Comparison of ENCODE assay signal across 10 cellular contexts in genomic region chr2:218981390-218982311, GRCh38. TPM values are rescaled to one million over a fixed set of nuclear protein-coding genes. Genes with fewer than 3 reads are reported as not detected.
DNase-seq lines count a peak whose midpoint lies in the region; ATAC-seq lines count a peak whose summit lies in the region.
"Had no signal": no experiment of that assay in that cellular context is flagged by ENCODE, and none has a peak within 500 bp of the region (broad histone marks: within the 10 kb centered on the region; RNA-seq: fewer than 3 reads in every experiment).

No MANE protein-coding gene starts in this region.

- H3K36me3 Mint-ChIP-seq in activated T-helper 17 cell treated with anti-CD3 and anti-CD28 coated beads, Interleukin-2, amount 50 U/mL, for 72 hours (ENCODE audit: low read depth) = peaks cover 6% of the 10 kb centered on the region
- no peaks in the 10 kb centered on the region for H3K36me3 Mint-ChIP-seq in immature natural killer cell
- H3K36me3 Mint-ChIP-seq in stimulated activated naive CD8-positive, alpha-beta T cell treated with anti-CD3 and anti-CD28 coated beads, Interleukin-15, Interleukin-2, amounts not matched to agents 100 ng/mL and 50 ng/mL, for 24 hours (ENCODE audit: low read depth) = no peaks in the 10 kb centered on the region

- peaks cover 6% of the 10 kb centered on the region for H3K4me1 Mint-ChIP-seq in activated T-helper 17 cell treated with anti-CD3 and anti-CD28 coated beads, Interleukin-2, amount 50 U/mL, for 72 hours
- peaks cover 7 to 20% of the 10 kb centered on the region in 2 donors for H3K4me1 Mint-ChIP-seq in immature natural killer cell
- H3K4me1 Mint-ChIP-seq in stimulated activated naive CD8-positive, alpha-beta T cell treated with anti-CD3 and anti-CD28 coated beads, Interleukin-15, Interleukin-2, amounts not matched to agents 100 ng/mL and 50 ng/mL, for 24 hours (ENCODE audit: low read depth) = peaks cover 38% of the 10 kb centered on the region

- H3K9me3 Mint-ChIP-seq in activated T-helper 17 cell treated with anti-CD3 and anti-CD28 coated beads, Interleukin-2, amount 50 U/mL, for 72 hours = no peaks in the 10 kb centered on the region
- H3K9me3 Mint-ChIP-seq in immature natural killer cell = no peaks in the 10 kb centered on the region
- no peaks in the 10 kb centered on the region for H3K9me3 Mint-ChIP-seq in stimulated activated naive CD8-positive, alpha-beta T cell treated with anti-CD3 and anti-CD28 coated beads, Interleukin-15, Interleukin-2, amounts not matched to agents 100 ng/mL and 50 ng/mL, for 24 hours

- ATAC-seq in activated T-helper 17 cell treated with anti-CD3 and anti-CD28 coated beads, Interleukin-2, amount 50 U/mL, for 72 hours (replicated peaks) = peak; percentile 42
- ATAC-seq in HG02938 (IDR thresholded peaks at IDR 0.05; ENCODE audit: unreplicated experiment) = no peak

- peaks cover 55% of the 10 kb centered on the region for H3K27me3 Mint-ChIP-seq in activated T-helper 17 cell treated with anti-CD3 and anti-CD28 coated beads, Interleukin-2, amount 50 U/mL, for 72 hours
- H3K27me3 Mint-ChIP-seq in immature natural killer cell (ENCODE audit: low read depth in 3 of 3) = peaks cover 19 to 41% (median 41%) of the 10 kb centered on the region in 3 donors
- H3K27me3 Mint-ChIP-seq in stimulated activated naive CD8-positive, alpha-beta T cell treated with anti-CD3 and anti-CD28 coated beads, Interleukin-15, Interleukin-2, amounts not matched to agents 100 ng/mL and 50 ng/mL, for 24 hours = peaks cover 75% of the 10 kb centered on the region

- no peak overlapping the region for H3K27ac Mint-ChIP-seq in activated T-helper 17 cell treated with anti-CD3 and anti-CD28 coated beads, Interleukin-2, amount 50 U/mL, for 72 hours
- H3K27ac Mint-ChIP-seq in immature natural killer cell = no peak overlapping the region
- no peak overlapping the region for H3K27ac Mint-ChIP-seq in stimulated activated naive CD8-positive, alpha-beta T cell treated with anti-CD3 and anti-CD28 coated beads, Interleukin-15, Interleukin-2, amounts not matched to agents 100 ng/mL and 50 ng/mL, for 24 hours

- peak; percentile 55 for DNase-seq in stimulated activated CD4-positive, alpha-beta T cell treated with anti-CD3 and anti-CD28 coated beads, Interleukin-15, amount 100 ng/mL, for 24 hours
- DNase-seq in stimulated activated CD4-positive, alpha-beta T cell treated with anti-CD3 and anti-CD28 coated beads, Interleukin-2, amount 100 ng/mL, for 48 hours = no peak
- DNase-seq in immature natural killer cell = no peak
- DNase-seq in NCI-H187 (lab: John Stamatoyannopoulos, UW) = no peak
- DNase-seq in GM19240 (ENCODE audit: insufficient read length, low spot score) = no peak

- H3K4me3 Mint-ChIP-seq in activated T-helper 17 cell treated with anti-CD3 and anti-CD28 coated beads, Interleukin-2, amount 50 U/mL, for 72 hours = peak overlapping the region; percentile 76
- H3K4me3 Mint-ChIP-seq in immature natural killer cell = peak overlapping the region; percentile 35 to 74 (median 68)
- H3K4me3 Mint-ChIP-seq in stimulated activated naive CD8-positive, alpha-beta T cell treated with anti-CD3 and anti-CD28 coated beads, Interleukin-15, Interleukin-2, amounts not matched to agents 100 ng/mL and 50 ng/mL, for 24 hours = peak overlapping the region; percentile 52

RNA-seq across cellular contexts. Expression of gene FEV, which starts 3.3 kb away (rescaled TPM):
- total RNA-seq in activated T-helper 17 cell treated with anti-CD3 and anti-CD28 coated beads, Interleukin-2, amount 50 U/mL, for 72 hours = not detected
- polyA plus RNA-seq in immature natural killer cell = not detected
- total RNA-seq: activated CD8-positive, alpha-beta memory T cell treated with anti-CD3 and anti-CD28 coated beads for 36 hours; renal cortical epithelial cell had no signal

RNA-seq across cellular contexts. Expression of gene CRYBA2, which starts 11.6 kb away (rescaled TPM):
- not detected for total RNA-seq in activated T-helper 17 cell treated with anti-CD3 and anti-CD28 coated beads, Interleukin-2, amount 50 U/mL, for 72 hours
- polyA plus RNA-seq in immature natural killer cell = not detected
- total RNA-seq: activated CD8-positive, alpha-beta memory T cell treated with anti-CD3 and anti-CD28 coated beads for 36 hours; renal cortical epithelial cell had no signal

RNA-seq across cellular contexts. Expression of gene CDK5R2, which starts 22.2 kb away (rescaled TPM):
- total RNA-seq in activated T-helper 17 cell treated with anti-CD3 and anti-CD28 coated beads, Interleukin-2, amount 50 U/mL, for 72 hours = not detected
- polyA plus RNA-seq in immature natural killer cell = not detected
- total RNA-seq: activated CD8-positive, alpha-beta memory T cell treated with anti-CD3 and anti-CD28 coated beads for 36 hours had no signal

RNA-seq across cellular contexts. Expression of gene CFAP65, which starts 59.7 kb away (rescaled TPM):
- not detected for total RNA-seq in activated T-helper 17 cell treated with anti-CD3 and anti-CD28 coated beads, Interleukin-2, amount 50 U/mL, for 72 hours
- polyA plus RNA-seq in immature natural killer cell = not detected
- total RNA-seq: activated CD8-positive, alpha-beta memory T cell treated with anti-CD3 and anti-CD28 coated beads for 36 hours had no signal
